1 cellular context compared by ENCODE assay signal in genomic region chr10:132641401-132641800, GRCh38.
TF ChIP-seq lines count a peak whose summit lies in the region.

No MANE protein-coding gene starts in this region.

TF ChIP-seq in GM23338, 12 proteins besides CTCF, POLR2A, EP300 and RAD21 (continued from another document):
- TF ChIP-seq ZNF462 (CRISPR knock-in tag; IDR thresholded peaks at IDR 0.05) = no peak
- TF ChIP-seq CREB1 (CRISPR knock-in tag; IDR thresholded peaks at IDR 0.05; ENCODE audit: low read depth) = no peak
- TF ChIP-seq EZH2phosphoT487 (IDR thresholded peaks at IDR 0.05; ENCODE audit: unreplicated experiment) = no peak
